Comparison of ENCODE assay signal across 2 cellular contexts in the genomic region with DNA sequence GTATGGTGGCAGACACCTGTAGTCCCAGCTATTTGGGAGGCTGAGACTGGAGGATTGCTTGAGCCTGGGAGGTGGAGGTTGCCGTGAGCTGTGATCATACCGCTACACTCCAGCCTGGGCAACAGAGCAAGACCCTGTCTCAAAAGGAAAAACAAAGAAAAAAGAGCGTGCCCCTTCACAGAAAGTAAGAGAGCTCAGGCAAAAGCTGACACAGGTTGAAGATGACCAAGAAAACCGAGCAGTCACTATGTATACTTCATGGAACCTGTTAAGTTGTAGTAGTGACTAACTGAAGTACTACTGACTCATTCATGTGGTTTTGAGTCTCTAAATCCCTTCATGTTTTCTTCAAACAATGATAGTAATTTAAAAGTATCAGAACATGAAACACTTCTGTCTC.
TF ChIP-seq lines count a peak whose summit lies in the region.

No MANE protein-coding gene starts in this region.

TF ChIP-seq in IMR-90, 13 proteins besides CTCF, POLR2A, EP300 and RAD21:
- no peak for TF ChIP-seq SMC3 (IDR thresholded peaks at IDR 0.05; ENCODE audit: low read depth, low read length)
- no peak for TF ChIP-seq MAFK (IDR thresholded peaks at IDR 0.05; ENCODE audit: low read depth, low read length)
- TF ChIP-seq BHLHE40 (IDR thresholded peaks at IDR 0.05; ENCODE audit: low read depth, low read length), result no peak
- TF ChIP-seq FOS (IDR thresholded peaks at IDR 0.05; ENCODE audit: low read depth, low read length), result no peak
- TF ChIP-seq, protein P1, sequence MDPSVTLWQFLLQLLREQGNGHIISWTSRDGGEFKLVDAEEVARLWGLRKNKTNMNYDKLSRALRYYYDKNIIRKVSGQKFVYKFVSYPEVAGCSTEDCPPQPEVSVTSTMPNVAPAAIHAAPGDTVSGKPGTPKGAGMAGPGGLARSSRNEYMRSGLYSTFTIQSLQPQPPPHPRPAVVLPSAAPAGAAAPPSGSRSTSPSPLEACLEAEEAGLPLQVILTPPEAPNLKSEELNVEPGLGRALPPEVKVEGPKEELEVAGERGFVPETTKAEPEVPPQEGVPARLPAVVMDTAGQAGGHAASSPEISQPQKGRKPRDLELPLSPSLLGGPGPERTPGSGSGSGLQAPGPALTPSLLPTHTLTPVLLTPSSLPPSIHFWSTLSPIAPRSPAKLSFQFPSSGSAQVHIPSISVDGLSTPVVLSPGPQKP (IDR thresholded peaks at IDR 0.05; ENCODE audit: borderline replicate concordance, low read depth, low read length), result no peak
- TF ChIP-seq RFX5 (IDR thresholded peaks at IDR 0.05; ENCODE audit: low read depth, low read length), result no peak
- TF ChIP-seq MAZ (IDR thresholded peaks at IDR 0.05; ENCODE audit: borderline replicate concordance, low read depth, low read length), result no peak
- TF ChIP-seq CHD1 (IDR thresholded peaks at IDR 0.05; ENCODE audit: low read depth, low read length), result no peak
- TF ChIP-seq MXI1 (IDR thresholded peaks at IDR 0.05; ENCODE audit: borderline replicate concordance, low read depth, low read length), result no peak
- no peak for TF ChIP-seq CEBPB (IDR thresholded peaks at IDR 0.05; ENCODE audit: low read depth, low read length)
- TF ChIP-seq NFE2L2 (IDR thresholded peaks at IDR 0.05; ENCODE audit: low read depth, low read length), result no peak
- TF ChIP-seq RCOR1 (IDR thresholded peaks at IDR 0.05; ENCODE audit: insufficient replicate concordance, low read length), result no peak
- TF ChIP-seq, protein P2, sequence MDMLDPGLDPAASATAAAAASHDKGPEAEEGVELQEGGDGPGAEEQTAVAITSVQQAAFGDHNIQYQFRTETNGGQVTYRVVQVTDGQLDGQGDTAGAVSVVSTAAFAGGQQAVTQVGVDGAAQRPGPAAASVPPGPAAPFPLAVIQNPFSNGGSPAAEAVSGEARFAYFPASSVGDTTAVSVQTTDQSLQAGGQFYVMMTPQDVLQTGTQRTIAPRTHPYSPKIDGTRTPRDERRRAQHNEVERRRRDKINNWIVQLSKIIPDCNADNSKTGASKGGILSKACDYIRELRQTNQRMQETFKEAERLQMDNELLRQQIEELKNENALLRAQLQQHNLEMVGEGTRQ (IDR thresholded peaks at IDR 0.05; ENCODE audit: low read depth, low read length), result no peak

TF ChIP-seq in K562, 482 proteins besides CTCF, POLR2A, EP300 and RAD21:
- TF ChIP-seq, protein P3, sequence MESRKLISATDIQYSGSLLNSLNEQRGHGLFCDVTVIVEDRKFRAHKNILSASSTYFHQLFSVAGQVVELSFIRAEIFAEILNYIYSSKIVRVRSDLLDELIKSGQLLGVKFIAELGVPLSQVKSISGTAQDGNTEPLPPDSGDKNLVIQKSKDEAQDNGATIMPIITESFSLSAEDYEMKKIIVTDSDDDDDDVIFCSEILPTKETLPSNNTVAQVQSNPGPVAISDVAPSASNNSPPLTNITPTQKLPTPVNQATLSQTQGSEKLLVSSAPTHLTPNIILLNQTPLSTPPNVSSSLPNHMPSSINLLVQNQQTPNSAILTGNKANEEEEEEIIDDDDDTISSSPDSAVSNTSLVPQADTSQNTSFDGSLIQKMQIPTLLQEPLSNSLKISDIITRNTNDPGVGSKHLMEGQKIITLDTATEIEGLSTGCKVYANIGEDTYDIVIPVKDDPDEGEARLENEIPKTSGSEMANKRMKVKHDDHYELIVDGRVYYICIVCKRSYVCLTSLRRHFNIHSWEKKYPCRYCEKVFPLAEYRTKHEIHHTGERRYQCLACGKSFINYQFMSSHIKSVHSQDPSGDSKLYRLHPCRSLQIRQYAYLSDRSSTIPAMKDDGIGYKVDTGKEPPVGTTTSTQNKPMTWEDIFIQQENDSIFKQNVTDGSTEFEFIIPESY (CRISPR knock-in tag; IDR thresholded peaks at IDR 0.05), result peak; percentile 63; the same call in 1 of the 2 replicates
- TF ChIP-seq, protein P4, sequence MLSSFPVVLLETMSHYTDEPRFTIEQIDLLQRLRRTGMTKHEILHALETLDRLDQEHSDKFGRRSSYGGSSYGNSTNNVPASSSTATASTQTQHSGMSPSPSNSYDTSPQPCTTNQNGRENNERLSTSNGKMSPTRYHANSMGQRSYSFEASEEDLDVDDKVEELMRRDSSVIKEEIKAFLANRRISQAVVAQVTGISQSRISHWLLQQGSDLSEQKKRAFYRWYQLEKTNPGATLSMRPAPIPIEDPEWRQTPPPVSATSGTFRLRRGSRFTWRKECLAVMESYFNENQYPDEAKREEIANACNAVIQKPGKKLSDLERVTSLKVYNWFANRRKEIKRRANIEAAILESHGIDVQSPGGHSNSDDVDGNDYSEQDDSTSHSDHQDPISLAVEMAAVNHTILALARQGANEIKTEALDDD (IDR thresholded peaks at IDR 0.05), result 0 out of 2 replicates have a peak, but pooled peaks have one; percentile 21
- TF ChIP-seq, protein P5, sequence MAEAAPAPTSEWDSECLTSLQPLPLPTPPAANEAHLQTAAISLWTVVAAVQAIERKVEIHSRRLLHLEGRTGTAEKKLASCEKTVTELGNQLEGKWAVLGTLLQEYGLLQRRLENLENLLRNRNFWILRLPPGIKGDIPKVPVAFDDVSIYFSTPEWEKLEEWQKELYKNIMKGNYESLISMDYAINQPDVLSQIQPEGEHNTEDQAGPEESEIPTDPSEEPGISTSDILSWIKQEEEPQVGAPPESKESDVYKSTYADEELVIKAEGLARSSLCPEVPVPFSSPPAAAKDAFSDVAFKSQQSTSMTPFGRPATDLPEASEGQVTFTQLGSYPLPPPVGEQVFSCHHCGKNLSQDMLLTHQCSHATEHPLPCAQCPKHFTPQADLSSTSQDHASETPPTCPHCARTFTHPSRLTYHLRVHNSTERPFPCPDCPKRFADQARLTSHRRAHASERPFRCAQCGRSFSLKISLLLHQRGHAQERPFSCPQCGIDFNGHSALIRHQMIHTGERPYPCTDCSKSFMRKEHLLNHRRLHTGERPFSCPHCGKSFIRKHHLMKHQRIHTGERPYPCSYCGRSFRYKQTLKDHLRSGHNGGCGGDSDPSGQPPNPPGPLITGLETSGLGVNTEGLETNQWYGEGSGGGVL (CRISPR knock-in tag; IDR thresholded peaks at IDR 0.05), result no peak
- TF ChIP-seq MTA3 (IDR thresholded peaks at IDR 0.05; ENCODE audit: borderline replicate concordance), result no peak
- TF ChIP-seq HDGF (IDR thresholded peaks at IDR 0.05), result no peak
- no peak for TF ChIP-seq HMGN3 (IDR thresholded peaks at IDR 0.05; ENCODE audit: borderline replicate concordance, extremely low read depth, insufficient read length, low read depth, low read length)
- TF ChIP-seq ZNF408 (CRISPR knock-in tag; IDR thresholded peaks at IDR 0.05; ENCODE audit: low read depth), result no peak
- no peak for TF ChIP-seq HMG20A (CRISPR knock-in tag; conservative IDR thresholded peaks at IDR 0.05)
- TF ChIP-seq, protein P6, sequence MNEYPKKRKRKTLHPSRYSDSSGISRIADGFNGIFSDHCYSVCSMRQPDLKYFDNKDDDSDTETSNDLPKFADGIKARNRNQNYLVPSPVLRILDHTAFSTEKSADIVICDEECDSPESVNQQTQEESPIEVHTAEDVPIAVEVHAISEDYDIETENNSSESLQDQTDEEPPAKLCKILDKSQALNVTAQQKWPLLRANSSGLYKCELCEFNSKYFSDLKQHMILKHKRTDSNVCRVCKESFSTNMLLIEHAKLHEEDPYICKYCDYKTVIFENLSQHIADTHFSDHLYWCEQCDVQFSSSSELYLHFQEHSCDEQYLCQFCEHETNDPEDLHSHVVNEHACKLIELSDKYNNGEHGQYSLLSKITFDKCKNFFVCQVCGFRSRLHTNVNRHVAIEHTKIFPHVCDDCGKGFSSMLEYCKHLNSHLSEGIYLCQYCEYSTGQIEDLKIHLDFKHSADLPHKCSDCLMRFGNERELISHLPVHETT (CRISPR knock-in tag; conservative IDR thresholded peaks at IDR 0.05 in 1 of 2, IDR thresholded peaks at IDR 0.05 in 1 of 2), result no peak
- TF ChIP-seq EHMT2 (IDR thresholded peaks at IDR 0.05), result no peak
- peak; percentile 61 for TF ChIP-seq ZNF121 (CRISPR knock-in tag; conservative IDR thresholded peaks at IDR 0.05)
TF ChIP-seq in K562: peak in this region for 3.
